8 cellular contexts compared by ENCODE assay signal in genomic region chr15:49046113-49046883, GRCh38. TPM values are rescaled to one million over a fixed set of nuclear protein-coding genes. Genes with fewer than 3 reads are reported as not detected.
DNase-seq lines count a peak whose midpoint lies in the region; ATAC-seq and TF ChIP-seq lines count a peak whose summit lies in the region.

Gene SECISBP2L (minus strand): TSS chr15:49046446. CDS start chr15:49046299, 147 bp downstream.

- no peaks in the 10 kb centered on the region for H3K27me3 Mint-ChIP-seq in activated naive CD8-positive, alpha-beta T cell treated with anti-CD3 and anti-CD28 coated beads for 36 hours

- TF ChIP-seq EP300 in ovary (IDR thresholded peaks at IDR 0.05) = no peak

- DNase-seq in GM12864 (ENCODE audit: low read depth) (peak; percentile 90), NCI-H1092 (lab: John Stamatoyannopoulos, UW) (peak; percentile 88), SKM-1 treated with dmso at 0.1 percent for 144 hours (lab: John Stamatoyannopoulos, UW; ENCODE audit: unreplicated experiment) (peak; percentile 96), head of caudate nucleus (peak; percentile 87 to 98 (median 95)), ovary (peak; percentile 88 to 95 (median 90)), thyroid gland (peak; percentile 95)
- DNase-seq in activated naive CD8-positive, alpha-beta T cell treated with anti-CD3 and anti-CD28 coated beads for 36 hours = peak; percentile 91

- H3K36me3 ChIP-seq in ovary (no peaks in the 10 kb centered on the region), thyroid gland (no peaks in the 10 kb centered on the region)

- TF ChIP-seq CTCF in GM12864 (IDR thresholded peaks at IDR 0.05; ENCODE audit: low read depth, low read length, missing control alignments) (peak; percentile 61), ovary (IDR thresholded peaks at IDR 0.05) (peak in 1 of 3 donors; percentile 18), thyroid gland (IDR thresholded peaks at IDR 0.05) (peak in 2 of 6 experiments; percentile 28 to 45)

- H3K27ac Mint-ChIP-seq in activated naive CD8-positive, alpha-beta T cell treated with anti-CD3 and anti-CD28 coated beads for 36 hours = peak within 1 kb of the TSS; percentile 85

- TF ChIP-seq POLR2A in ovary (IDR thresholded peaks at IDR 0.05) (peak; percentile 51), thyroid gland (IDR thresholded peaks at IDR 0.05) (peak; percentile 42 to 93)

- H3K27me3 ChIP-seq in ovary (no peaks in the 10 kb centered on the region), thyroid gland (no peaks in the 10 kb centered on the region)

- 1 to 2% (median 1%) methylated on average over 47 to 53 of the region's 53 CpGs for WGBS in ovary, 3 donors
- WGBS in thyroid gland, 2 donors = 1 to 2% methylated on average over 20 to 32 of the region's 53 CpGs

- intact Hi-C loops in head of caudate nucleus (cut with DNase I) = loop anchor here (1.0 to 5.0 kb wide), 3 partner anchors 71 to 168 kb away; partner anchors contain the start of genes COPS2 and EID1
- intact Hi-C loops in ovary (cut with DNase I) = no loop called here
- intact Hi-C loops in thyroid gland (cut with DNase I) = no loop called here

- H3K36me3 Mint-ChIP-seq in activated naive CD8-positive, alpha-beta T cell treated with anti-CD3 and anti-CD28 coated beads for 36 hours = no peaks in the 10 kb centered on the region

- no peaks in the 10 kb centered on the region for H3K9me3 ChIP-seq in ovary
- H3K9me3 ChIP-seq in thyroid gland = no peaks in the 10 kb centered on the region

- H3K4me3 Mint-ChIP-seq in activated naive CD8-positive, alpha-beta T cell treated with anti-CD3 and anti-CD28 coated beads for 36 hours = peak within 1 kb of the TSS; percentile 94

- H3K4me1 ChIP-seq in ovary (ENCODE audit: insufficient read depth) (peaks cover 3% of the 10 kb centered on the region), thyroid gland (peaks cover 17 to 21% of the 10 kb centered on the region in 2 donors)

- H3K9me3 Mint-ChIP-seq in activated naive CD8-positive, alpha-beta T cell treated with anti-CD3 and anti-CD28 coated beads for 36 hours = no peaks in the 10 kb centered on the region

- peaks cover 24% of the 10 kb centered on the region for H3K4me1 Mint-ChIP-seq in activated naive CD8-positive, alpha-beta T cell treated with anti-CD3 and anti-CD28 coated beads for 36 hours

- H3K27ac ChIP-seq in ovary (peak within 1 kb of the TSS; percentile 31 to 53), thyroid gland (peak within 1 kb of the TSS; percentile 82 to 94 (median 93))

- peak within 1 kb of the TSS; percentile 100 for H3K4me3 ChIP-seq in GM12864 (ENCODE audit: low read depth, low read length)
- peak within 1 kb of the TSS; percentile 99 for H3K4me3 ChIP-seq in ovary
- H3K4me3 ChIP-seq in thyroid gland (replicated peaks in 1 of 3) = peak within 1 kb of the TSS; percentile 57 to 79 (median 77)

- peak; percentile 93 for ATAC-seq in HG02610 (IDR thresholded peaks at IDR 0.05; ENCODE audit: unreplicated experiment)

RNA-seq across cellular contexts. Expression of gene SECISBP2L, which starts in this region (rescaled TPM):
- 10 to 100 TPM; 18.5 to 19.6 TPM for total RNA-seq in activated naive CD8-positive, alpha-beta T cell treated with anti-CD3 and anti-CD28 coated beads for 36 hours
- total RNA-seq in ovary = 10 to 100 TPM; 28.7 to 47.0 (median 40.7) TPM
- 10 to 100 TPM; 13.1 to 26.8 TPM for polyA plus RNA-seq in ovary
- 10 to 100 TPM; 53.9 to 88.8 (median 60.9) TPM for total RNA-seq in thyroid gland

Comparison
In these comparisons a context has a peak if more than half of its experiments do, and no peak if none do; other contexts are left out.
1. Peak in every context shown above with its lines: DNase-seq, ATAC-seq, H3K4me3 ChIP-seq and H3K27ac ChIP-seq.